10 cellular contexts compared by ENCODE assay signal in genomic region chr17:79579074-79579800, GRCh38. TPM values are rescaled to one million over a fixed set of nuclear protein-coding genes. Genes with fewer than 3 reads are reported as not detected.
"Had no signal": no experiment of that assay in that cellular context is flagged by ENCODE, and none has a peak within 500 bp of the region (broad histone marks: within the 10 kb centered on the region; RNA-seq: fewer than 3 reads in every experiment).

No MANE protein-coding gene starts in this region.

- H3K4me2 ChIP-seq: GM23338 had no signal

- H3K36me3 ChIP-seq: HAP-1 had no signal

- ATAC-seq: GM23338, HCT116, K562 had no signal

- FAIRE-seq: HTR-8/SVneo, K562 had no signal

- H3K9me3 ChIP-seq: HAP-1 had no signal

- H3K4me3 Mint-ChIP-seq: GM23338, HFFc6 had no signal

- H3K4me1 Mint-ChIP-seq: GM23338 had no signal

- H2AFZ ChIP-seq: GM23338 had no signal

- DNase-seq: H7, HFFc6, IMR-90, KG1 had no signal

- H3K4me1 ChIP-seq: HAP-1 had no signal

- H3K4me3 ChIP-seq: GM23338, HAP-1, K562 had no signal

- H3K27ac Mint-ChIP-seq: GM23338, HFFc6 had no signal

RNA-seq across cellular contexts. Expression of gene RBFOX3, which starts 31.6 kb away (rescaled TPM):
- total RNA-seq: HFFc6, HT-29, IMR-90, K562 had no signal
- polyA plus RNA-seq: K562 had no signal
